Comparison of ENCODE assay signal across 12 cellular contexts in the genomic region with DNA sequence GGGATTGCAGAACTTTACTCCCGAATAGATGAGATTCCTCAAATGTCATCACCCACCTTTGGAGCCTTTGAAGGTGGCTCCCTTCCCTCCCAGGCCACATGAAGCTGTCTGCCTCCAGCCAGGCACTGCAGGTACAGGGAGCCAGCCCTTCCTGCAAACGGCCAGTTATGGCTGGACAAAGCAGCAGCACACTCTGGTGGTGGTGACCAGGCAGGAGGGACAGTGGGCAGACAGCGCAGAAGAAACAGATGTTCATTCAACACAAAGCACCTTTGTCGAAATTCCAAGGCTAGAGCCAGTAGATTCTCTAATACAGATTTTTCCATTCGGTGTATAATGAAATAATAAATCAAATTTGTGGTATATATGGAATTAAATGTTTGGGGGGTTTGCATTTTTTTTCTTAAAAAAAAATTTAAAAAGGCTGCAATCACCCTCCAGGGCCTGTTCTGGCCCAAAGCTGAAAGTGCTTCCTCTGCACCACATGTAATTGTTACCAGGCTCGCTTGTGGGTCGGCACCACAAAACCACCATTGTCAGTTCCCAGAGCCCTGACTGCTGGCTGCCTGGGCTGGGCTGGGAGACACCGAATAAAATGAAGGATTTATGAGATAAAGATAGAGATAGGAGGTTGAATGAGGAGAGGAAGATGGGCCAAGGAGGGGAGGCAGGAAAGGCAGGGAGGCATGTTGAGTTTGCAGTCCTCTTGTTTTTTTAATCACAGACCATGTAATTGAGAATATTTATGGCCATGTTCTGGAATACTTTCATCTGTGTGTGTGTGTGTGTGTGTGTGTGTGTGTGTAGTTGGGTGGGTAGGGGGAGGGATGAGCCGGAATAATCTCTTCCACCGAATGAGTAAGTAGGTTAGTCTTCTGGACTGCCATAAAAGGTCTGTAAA. TPM values are rescaled to one million over a fixed set of nuclear protein-coding genes. Genes with fewer than 3 reads are reported as not detected.
DNase-seq lines count a peak whose midpoint lies in the region; ATAC-seq, FAIRE-seq and TF ChIP-seq lines count a peak whose summit lies in the region.
"Had no signal": no experiment of that assay in that cellular context is flagged by ENCODE, and none has a peak within 500 bp of the region (broad histone marks: within the 10 kb centered on the region; RNA-seq: fewer than 3 reads in every experiment).

No MANE protein-coding gene starts in this region.

- H4K20me1 ChIP-seq in osteoblast (ENCODE audit: insufficient read depth, low read length) = no peaks in the 10 kb centered on the region

- H2AFZ ChIP-seq in osteoblast (ENCODE audit: low read length) = no peak overlapping the region

- H3K4me1 ChIP-seq in osteoblast (ENCODE audit: insufficient read depth, low read length) = peaks cover 90% of the 10 kb centered on the region

- H3K79me2 ChIP-seq in osteoblast (ENCODE audit: insufficient read depth, low read length) = peaks cover 40% of the 10 kb centered on the region

- H3K27ac ChIP-seq in osteoblast (ENCODE audit: low read depth, low read length) = peak overlapping the region; percentile 98

- no peak overlapping the region for H3K4me3 ChIP-seq in osteoblast (ENCODE audit: insufficient read depth, low read length)

- H3K4me2 ChIP-seq in osteoblast (ENCODE audit: insufficient read depth, low read length) = peak overlapping the region; percentile 8

- no peaks in the 10 kb centered on the region for H3K27me3 ChIP-seq in osteoblast (ENCODE audit: insufficient read depth, low read length)

- peak; percentile 46 for TF ChIP-seq CTCF in osteoblast (IDR thresholded peaks at IDR 0.05; ENCODE audit: extremely low read depth, low read depth, low read length)

- peak; percentile 48 for DNase-seq in Daoy (ENCODE audit: low read depth)
- peak; percentile 48 for DNase-seq in SK-N-DZ (ENCODE audit: low spot score)
- peak; percentile 72 for DNase-seq in glomerular visceral epithelial cell (ENCODE audit: extremely low spot score)
- no peak for DNase-seq in osteoblast (ENCODE audit: insufficient read length, low spot score, missing footprints)
- DNase-seq in NCI-H524 (lab: John Stamatoyannopoulos, UW) = no peak
- DNase-seq in frontal cortex (ENCODE audit: low spot score in 2 of 2) = no peak
- DNase-seq: DMS 273 treated with DMSO at 0.1 percent for 48 hours, NCI-H1436, occipital lobe had no signal

- no peak for ATAC-seq in HG03457 (IDR thresholded peaks at IDR 0.05; ENCODE audit: unreplicated experiment)
- ATAC-seq in GM21423 (IDR thresholded peaks at IDR 0.05; ENCODE audit: unreplicated experiment) = no peak
- ATAC-seq: esophagus mucosa had no signal

- FAIRE-seq in frontal cortex (lab: Jason Lieb, UNC) = no peak

- no peaks in the 10 kb centered on the region for H3K9me3 ChIP-seq in osteoblast (ENCODE audit: low read depth, low read length)

- H3K36me3 ChIP-seq in osteoblast (ENCODE audit: insufficient read depth, low read length) = peaks cover 17% of the 10 kb centered on the region

RNA-seq across cellular contexts. Expression of a gene that starts 14.5 kb away (rescaled TPM):
- total RNA-seq in Daoy (2014; rRNA removed; shearing (Covaris generic)) = 108 and 115 TPM in 2 replicates
- polyA plus RNA-seq in SK-N-DZ (2014; cell fraction: cytosol; rRNA removed) = 47.9 and 51.4 TPM in 2 replicates
- polyA plus RNA-seq in SK-N-DZ (2014; cell fraction: nucleus; rRNA removed) = 28.9 and 30.8 TPM in 2 replicates
- total RNA-seq in osteoblast (145 and 183 TPM in 2 replicates), frontal cortex (26.1 TPM)

Comparison
In these comparisons a context has a peak if more than half of its experiments do, and no peak if none do; other contexts are left out.
1. DNase-seq: peak in Daoy (single experiment), SK-N-DZ (single experiment) and glomerular visceral epithelial cell (single experiment); none in osteoblast (single experiment), NCI-H524 (0 of 2) and frontal cortex (0 of 2).